23 cellular contexts compared by ENCODE assay signal in genomic region chr1:44547837-44548236, GRCh38.
"Had no signal": no experiment of that assay in that cellular context is flagged by ENCODE, and none has a peak within 500 bp of the region (broad histone marks: within the 10 kb centered on the region; RNA-seq: fewer than 3 reads in every experiment).

No MANE protein-coding gene starts in this region.

- H3K27me3 ChIP-seq: pancreas, right lobe of liver, uterus had no signal

- H3K27ac ChIP-seq: coronary artery, esophagus squamous epithelium, lower lobe of right lung, pancreas, right lobe of liver, thoracic aorta, tibial nerve, upper lobe of right lung, uterus had no signal

- ATAC-seq: effector memory CD8-positive, alpha-beta T cell; left ventricle myocardium superior; lower lobe of right lung; naive thymus-derived CD8-positive, alpha-beta T cell; pancreas; right lobe of liver; stimulated activated naive B cell treated with anti-CD40 and anti-IgM and Interleukin-4, amounts not matched to agents 10 μg/mL and 1 μg/mL and 100 μg/mL, for 72 hours; upper lobe of right lung had no signal

- DNase-seq: dermis blood vessel endothelial cell; effector memory CD8-positive, alpha-beta T cell; erythroblast; esophagus squamous epithelium; hypothalamus; immature natural killer cell; islet precursor cell; kidney glomerular epithelial cell; left ventricle myocardium superior; lower lobe of right lung; naive thymus-derived CD8-positive, alpha-beta T cell; nephron progenitor cell; occipital lobe; pancreas; right lobe of liver; stimulated activated CD4-positive, alpha-beta T cell treated with anti-CD3 and anti-CD28 coated beads, Interleukin-15, amount 100 ng/mL, for 24 hours; stimulated activated CD4-positive, alpha-beta T cell treated with anti-CD3 and anti-CD28 coated beads, Interleukin-2, amount 100 ng/mL, for 48 hours; stimulated activated naive B cell treated with anti-CD40 and anti-IgM and Interleukin-4, amounts not matched to agents 10 μg/mL and 1 μg/mL and 100 μg/mL, for 72 hours; upper lobe of right lung; uterus had no signal
